In genomic region chr19:10644351-10645007, GRCh38 we compare ENCODE assay signal across 8 cellular contexts. TPM values are rescaled to one million over a fixed set of nuclear protein-coding genes. Genes with fewer than 3 reads are reported as not detected.
DNase-seq lines count a peak whose midpoint lies in the region; ATAC-seq, FAIRE-seq and TF ChIP-seq lines count a peak whose summit lies in the region.

No MANE protein-coding gene starts in this region.

- 9 to 12% methylated on average over 6 to 8 of the region's 13 CpGs for whole genome bisulfite sequencing in esophagus squamous epithelium, 2 donors

- H3K4me1 ChIP-seq in esophagus squamous epithelium, result peaks cover 6 to 46% (median 14%) of the 10 kb centered on the region in 3 donors

- peak overlapping the region; percentile 9 for H3K27ac Mint-ChIP-seq in Calu3 (ENCODE audit: unreplicated experiment)
- no peak overlapping the region for H3K27ac Mint-ChIP-seq in activated T-cell treated with anti-CD3 and anti-CD28 coated beads, Interleukin-2, amount 50 U/mL, for 72 hours
- peak overlapping the region; percentile 79 to 95 (median 90) for H3K27ac Mint-ChIP-seq in naive thymus-derived CD8-positive, alpha-beta T cell
- H3K27ac Mint-ChIP-seq in stimulated activated naive B cell treated with anti-CD40 and anti-IgM and Interleukin-4, amounts not matched to agents 10 μg/mL and 1 μg/mL and 100 μg/mL, for 72 hours, result peak overlapping the region; percentile 70

- no peaks in the 10 kb centered on the region for H3K9me3 ChIP-seq in esophagus squamous epithelium

- H3K4me3 ChIP-seq in esophagus squamous epithelium, result no peak overlapping the region

- H3K4me3 Mint-ChIP-seq in Calu3 (ENCODE audit: low read depth, unreplicated experiment), result no peak overlapping the region
- H3K4me3 Mint-ChIP-seq in activated T-cell treated with anti-CD3 and anti-CD28 coated beads, Interleukin-2, amount 50 U/mL, for 72 hours, result no peak overlapping the region
- H3K4me3 Mint-ChIP-seq in naive thymus-derived CD8-positive, alpha-beta T cell, result peak overlapping the region in 4 of 10 donors; percentile 40 to 82 (median 54)
- no peak overlapping the region for H3K4me3 Mint-ChIP-seq in stimulated activated naive B cell treated with anti-CD40 and anti-IgM and Interleukin-4, amounts not matched to agents 10 μg/mL and 1 μg/mL and 100 μg/mL, for 72 hours

- ATAC-seq in activated T-cell treated with anti-CD3 and anti-CD28 coated beads, Interleukin-2, amount 50 U/mL, for 72 hours (replicated peaks in 1 of 2), result peak; percentile 83 to 86
- ATAC-seq in naive thymus-derived CD8-positive, alpha-beta T cell, result peak; percentile 90 to 95
- peak; percentile 79 to 86 for ATAC-seq in stimulated activated naive B cell treated with anti-CD40 and anti-IgM and Interleukin-4, amounts not matched to agents 10 μg/mL and 1 μg/mL and 100 μg/mL, for 72 hours (replicated peaks)
- ATAC-seq in HG03378 (IDR thresholded peaks at IDR 0.05; ENCODE audit: unreplicated experiment), result no peak

- peak overlapping the region; percentile 56 to 75 (median 70) for H3K27ac ChIP-seq in esophagus squamous epithelium

- POLR2A ChIA-PET in naive thymus-derived CD8-positive, alpha-beta T cell (lab: Charles Lee), result interaction anchor here (0.5 to 5.7 kb wide), 19 partner anchors 9 to 210 kb away, joined by 3 to 84 read pairs (median 4); partner anchors contain the start of gene QTRT1

- no peak for TF ChIP-seq POLR2A in esophagus squamous epithelium (IDR thresholded peaks at IDR 0.05)

- H3K9me3 Mint-ChIP-seq in Calu3 (ENCODE audit: low read depth, unreplicated experiment), result no peaks in the 10 kb centered on the region
- H3K9me3 Mint-ChIP-seq in activated T-cell treated with anti-CD3 and anti-CD28 coated beads, Interleukin-2, amount 50 U/mL, for 72 hours, result no peaks in the 10 kb centered on the region
- H3K9me3 Mint-ChIP-seq in naive thymus-derived CD8-positive, alpha-beta T cell, result no peaks in the 10 kb centered on the region
- no peaks in the 10 kb centered on the region for H3K9me3 Mint-ChIP-seq in stimulated activated naive B cell treated with anti-CD40 and anti-IgM and Interleukin-4, amounts not matched to agents 10 μg/mL and 1 μg/mL and 100 μg/mL, for 72 hours

- H3K27me3 Mint-ChIP-seq in Calu3 (ENCODE audit: unreplicated experiment), result no peaks in the 10 kb centered on the region
- no peaks in the 10 kb centered on the region for H3K27me3 Mint-ChIP-seq in activated T-cell treated with anti-CD3 and anti-CD28 coated beads, Interleukin-2, amount 50 U/mL, for 72 hours (ENCODE audit: low read depth)
- no peaks in the 10 kb centered on the region for H3K27me3 Mint-ChIP-seq in naive thymus-derived CD8-positive, alpha-beta T cell
- no peaks in the 10 kb centered on the region for H3K27me3 Mint-ChIP-seq in stimulated activated naive B cell treated with anti-CD40 and anti-IgM and Interleukin-4, amounts not matched to agents 10 μg/mL and 1 μg/mL and 100 μg/mL, for 72 hours

- no peak for TF ChIP-seq EP300 in Ishikawa (IDR thresholded peaks at IDR 0.05; ENCODE audit: borderline replicate concordance)

- DNase-seq in Calu3 (peak; percentile 86), RCC 7860 (ENCODE audit: low spot score) (peak; percentile 50), esophagus squamous epithelium (lab: John Stamatoyannopoulos, UW) (no peak)
- peak; percentile 84 to 85 for DNase-seq in activated T-cell treated with anti-CD3 and anti-CD28 coated beads, Interleukin-2, amount 50 U/mL, for 72 hours
- DNase-seq in naive thymus-derived CD8-positive, alpha-beta T cell, result peak; percentile 75 to 91 (median 85)
- DNase-seq in stimulated activated naive B cell treated with anti-CD40 and anti-IgM and Interleukin-4, amounts not matched to agents 10 μg/mL and 1 μg/mL and 100 μg/mL, for 72 hours, result peak; percentile 59

- CTCF ChIA-PET in Calu3 (lab: Charles Lee), result interaction anchor here (0.6 to 2.1 kb wide), 10 partner anchors 18 to 219 kb away, joined by 3 to 46 read pairs (median 6); partner anchors contain the start of gene SLC44A2

- FAIRE-seq in RCC 7860 (lab: Jason Lieb, UNC), result no peak

- no TSS peak for BruUV-seq in Calu3 (replicated peaks; lab: Mats Ljungman, UMichigan)

- H3K4me1 Mint-ChIP-seq in Calu3 (ENCODE audit: low read depth, unreplicated experiment), result no peaks in the 10 kb centered on the region
- peaks cover 29% of the 10 kb centered on the region for H3K4me1 Mint-ChIP-seq in activated T-cell treated with anti-CD3 and anti-CD28 coated beads, Interleukin-2, amount 50 U/mL, for 72 hours (ENCODE audit: low read depth)
- peaks cover 23 to 50% (median 34%) of the 10 kb centered on the region in 4 donors for H3K4me1 Mint-ChIP-seq in naive thymus-derived CD8-positive, alpha-beta T cell
- H3K4me1 Mint-ChIP-seq in stimulated activated naive B cell treated with anti-CD40 and anti-IgM and Interleukin-4, amounts not matched to agents 10 μg/mL and 1 μg/mL and 100 μg/mL, for 72 hours, result peaks cover 25 to 58% of the 10 kb centered on the region in 2 donors

- intact Hi-C loops in Calu3 (cut with micrococcal nuclease; ENCODE audit: unreplicated experiment) (loop anchor here (1.0 kb wide), 1 partner anchor 63 kb away; no protein-coding TSS in a partner anchor), esophagus squamous epithelium (cut with DNase I) (loop anchor here (2.0 kb wide), 1 partner anchor 64 kb away; no protein-coding TSS in a partner anchor)

- peak; percentile 95 for TF ChIP-seq RAD21 in Ishikawa (IDR thresholded peaks at IDR 0.05; ENCODE audit: low read depth)

- peaks cover 18% of the 10 kb centered on the region for H3K36me3 Mint-ChIP-seq in Calu3 (ENCODE audit: insufficient read depth, unreplicated experiment)
- peaks cover 0 to 9% of the 10 kb centered on the region in 2 donors for H3K36me3 Mint-ChIP-seq in activated T-cell treated with anti-CD3 and anti-CD28 coated beads, Interleukin-2, amount 50 U/mL, for 72 hours (ENCODE audit: insufficient read depth in 2 of 2)
- peaks cover 0 to 40% (median 0%) of the 10 kb centered on the region in 3 donors for H3K36me3 Mint-ChIP-seq in naive thymus-derived CD8-positive, alpha-beta T cell
- H3K36me3 Mint-ChIP-seq in stimulated activated naive B cell treated with anti-CD40 and anti-IgM and Interleukin-4, amounts not matched to agents 10 μg/mL and 1 μg/mL and 100 μg/mL, for 72 hours, result peaks cover 24 to 33% of the 10 kb centered on the region in 2 donors

- H3K27me3 ChIP-seq in esophagus squamous epithelium, result no peaks in the 10 kb centered on the region

- peak; percentile 77 for TF ChIP-seq CTCF in Calu3 (IDR thresholded peaks at IDR 0.05; ENCODE audit: unreplicated experiment)
- peak; percentile 75 to 95 (median 89) for TF ChIP-seq CTCF in esophagus squamous epithelium (IDR thresholded peaks at IDR 0.05)

- peaks cover 5 to 50% (median 20%) of the 10 kb centered on the region in 3 donors for H3K36me3 ChIP-seq in esophagus squamous epithelium

TF ChIP-seq in Ishikawa, 13 proteins besides CTCF, POLR2A, EP300 and RAD21 (continues in another document):
- TF ChIP-seq MAX (IDR thresholded peaks at IDR 0.05), result peak; percentile 19; the same call in 1 of the 2 replicates
- 0 out of 2 replicates have a peak, but pooled peaks have one; percentile 38 for TF ChIP-seq ZBTB7A (IDR thresholded peaks at IDR 0.05; ENCODE audit: low read depth)
- TF ChIP-seq CEBPB (IDR thresholded peaks at IDR 0.05), result no peak

RNA-seq across cellular contexts. Expression of gene ILF3, which starts 9.7 kb away (rescaled TPM):
- total RNA-seq in Calu3 (2022) (262 and 267 TPM in 2 replicates), esophagus squamous epithelium (100 to 1,000 TPM in 2 of 4 donors, 10 to 100 TPM in 2; 68.7 to 123 (median 98.3) TPM)
- total RNA-seq in activated T-cell treated with anti-CD3 and anti-CD28 coated beads, Interleukin-2, amount 50 U/mL, for 72 hours, result 100 to 1,000 TPM; 297 to 311 TPM
- 100 to 1,000 TPM; 385 to 391 TPM for total RNA-seq in naive thymus-derived CD8-positive, alpha-beta T cell
- polyA plus RNA-seq in naive thymus-derived CD8-positive, alpha-beta T cell, result 10 to 100 TPM; 79.6 to 99.1 (median 92.8) TPM

RNA-seq across cellular contexts. Expression of gene SLC44A2, which starts 19.1 kb away (rescaled TPM):
- total RNA-seq in Calu3 (2022), result 130 and 151 TPM in 2 replicates
- total RNA-seq in activated T-cell treated with anti-CD3 and anti-CD28 coated beads, Interleukin-2, amount 50 U/mL, for 72 hours, result 100 to 1,000 TPM; 131 to 148 TPM
- total RNA-seq in esophagus squamous epithelium, result 10 to 100 TPM; 59.7 to 82.8 (median 69.8) TPM
- total RNA-seq in naive thymus-derived CD8-positive, alpha-beta T cell, result 100 to 1,000 TPM; 268 to 270 TPM
- polyA plus RNA-seq in naive thymus-derived CD8-positive, alpha-beta T cell, result 100 to 1,000 TPM; 201 to 331 (median 218) TPM

RNA-seq across cellular contexts. Expression of gene QTRT1, which starts 56.8 kb away (rescaled TPM):
- total RNA-seq in Calu3 (2022) (44.1 and 44.9 TPM in 2 replicates), esophagus squamous epithelium (10 to 100 TPM; 25.3 to 50.9 (median 27.3) TPM)
- 10 to 100 TPM; 48.9 to 49.5 TPM for total RNA-seq in activated T-cell treated with anti-CD3 and anti-CD28 coated beads, Interleukin-2, amount 50 U/mL, for 72 hours
- total RNA-seq in naive thymus-derived CD8-positive, alpha-beta T cell, result 10 to 100 TPM; 54.7 to 62.3 TPM
- polyA plus RNA-seq in naive thymus-derived CD8-positive, alpha-beta T cell, result 10 to 100 TPM; 33.5 to 41.0 (median 36.6) TPM

RNA-seq across cellular contexts. Expression of gene AP1M2, which starts 57.4 kb away (rescaled TPM):
- total RNA-seq in Calu3 (2022) (73.7 and 77.9 TPM in 2 replicates), esophagus squamous epithelium (10 to 100 TPM; 24.8 to 67.0 (median 57.1) TPM)
- total RNA-seq in activated T-cell treated with anti-CD3 and anti-CD28 coated beads, Interleukin-2, amount 50 U/mL, for 72 hours, result not detected
- total RNA-seq in naive thymus-derived CD8-positive, alpha-beta T cell, result not detected
- polyA plus RNA-seq in naive thymus-derived CD8-positive, alpha-beta T cell, result under 1 TPM in 1 of 3 donors, not detected in 2; 0.25 TPM
